Comparison of ENCODE assay signal across 6 cellular contexts in the genomic region with DNA sequence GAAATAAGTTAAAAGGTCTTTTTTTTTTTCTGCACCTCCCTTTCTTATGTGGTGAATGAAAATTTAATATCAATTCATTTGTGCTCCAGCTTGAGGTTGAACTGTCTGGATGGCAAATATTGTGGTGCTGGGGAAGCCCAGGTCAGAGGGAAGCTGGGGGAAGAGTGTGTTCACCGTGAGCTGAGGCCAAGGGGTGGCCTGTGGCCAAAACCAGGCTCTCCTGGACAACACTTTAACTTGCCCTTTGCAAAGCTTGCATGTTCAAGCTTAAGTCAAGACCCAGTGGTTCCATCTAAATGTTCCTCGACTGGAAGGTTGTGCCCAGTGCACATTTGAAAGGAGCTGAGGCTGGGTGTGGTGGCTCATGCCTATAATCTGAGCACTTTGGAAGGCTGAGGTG.
"Had no signal": no experiment of that assay in that cellular context is flagged by ENCODE, and none has a peak within 500 bp of the region (broad histone marks: within the 10 kb centered on the region; RNA-seq: fewer than 3 reads in every experiment).

No MANE protein-coding gene starts in this region.

- ATAC-seq: K562 had no signal

- H3K27ac ChIP-seq: GM23248 had no signal

- DNase-seq: GM23248, GOT3, H7, HCEC 1CT, IMR-90 had no signal

- H3K4me3 ChIP-seq: GM23248, K562 had no signal

- H3K9ac ChIP-seq: GM23248 had no signal
